Comparison of ENCODE assay signal across 1 cellular context in genomic region chr21:44625756-44626155, GRCh38.
TF ChIP-seq lines count a peak whose summit lies in the region.

No MANE protein-coding gene starts in this region.

TF ChIP-seq in GM23338, 12 proteins besides CTCF, POLR2A, EP300 and RAD21:
- no peak for TF ChIP-seq ZNF462 (CRISPR knock-in tag; IDR thresholded peaks at IDR 0.05)
- no peak for TF ChIP-seq EZH2phosphoT487 (IDR thresholded peaks at IDR 0.05; ENCODE audit: unreplicated experiment)
- TF ChIP-seq JUNB (IDR thresholded peaks at IDR 0.05; ENCODE audit: unreplicated experiment) = no peak
- no peak for TF ChIP-seq EZH2 (IDR thresholded peaks at IDR 0.05; ENCODE audit: low read depth, unreplicated experiment)
